Comparison of ENCODE assay signal across 2 cellular contexts in genomic region chr1:161068306-161069200, GRCh38.
TF ChIP-seq lines count a peak whose summit lies in the region.

No MANE protein-coding gene starts in this region.

TF ChIP-seq in liver, 16 proteins besides CTCF, POLR2A, EP300 and RAD21:
- TF ChIP-seq NR2F2 (IDR thresholded peaks at IDR 0.05) (no peak), YY1 (IDR thresholded peaks at IDR 0.05) (no peak), FOXA1 (IDR thresholded peaks at IDR 0.05) (no peak), ZBTB33 (IDR thresholded peaks at IDR 0.05) (no peak), GABPA (IDR thresholded peaks at IDR 0.05 in 1 of 2, conservative IDR thresholded peaks at IDR 0.05 in 1 of 2) (no peak), REST (IDR thresholded peaks at IDR 0.05) (no peak), SP1 (IDR thresholded peaks at IDR 0.05) (no peak), EGR1 (IDR thresholded peaks at IDR 0.05; ENCODE audit: low read depth in 2 of 2) (no peak), ATF3 (IDR thresholded peaks at IDR 0.05) (no peak), HNF4G (IDR thresholded peaks at IDR 0.05) (no peak), JUND (IDR thresholded peaks at IDR 0.05) (no peak)

TF ChIP-seq in HepG2, 621 proteins besides CTCF, POLR2A, EP300 and RAD21:
- TF ChIP-seq ZBTB14 (CRISPR knock-in tag; IDR thresholded peaks at IDR 0.05) (no peak), ZSCAN12 (CRISPR knock-in tag; IDR thresholded peaks at IDR 0.05) (no peak), PBX3 (CRISPR knock-in tag; IDR thresholded peaks at IDR 0.05; ENCODE audit: borderline replicate concordance) (no peak)
